1 cellular context compared by ENCODE assay signal in genomic region chr5:139637438-139638089, GRCh38.
A peak's percentile ranks its signal among the peaks of the same experiment; 100 is the strongest.
TF ChIP-seq lines count a peak whose summit lies in the region.

No MANE protein-coding gene starts in this region.

TF ChIP-seq in K562, 482 proteins besides CTCF, POLR2A, EP300 and RAD21 (continued from another document and continues in another):
- TF ChIP-seq RBM34 (IDR thresholded peaks at IDR 0.05; ENCODE audit: borderline replicate concordance, insufficient read depth, low read length) (no peak), NCOA4 (IDR thresholded peaks at IDR 0.05; ENCODE audit: partially characterized antibody) (no peak), POLR2AphosphoS2 (IDR thresholded peaks at IDR 0.05; ENCODE audit: low read length) (no peak; the same call in 1 of the 2 replicates), SFPQ (IDR thresholded peaks at IDR 0.05; ENCODE audit: low read depth, low read length) (no peak), L3MBTL2 (IDR thresholded peaks at IDR 0.05) (peak; percentile 83), RBM15 (IDR thresholded peaks at IDR 0.05; ENCODE audit: insufficient read depth, low read length) (no peak), FOXK2 (conservative IDR thresholded peaks at IDR 0.05 in 1 of 2, IDR thresholded peaks at IDR 0.05 in 1 of 2; ENCODE audit: low read depth in 2 of 2) (peak; percentile 53 to 74; a peak in 3 of 4 replicates), ZNF280A (IDR thresholded peaks at IDR 0.05; ENCODE audit: low read depth, partially characterized antibody) (no peak), ZNF224 (CRISPR knock-in tag; IDR thresholded peaks at IDR 0.05) (no peak), ARID3A (IDR thresholded peaks at IDR 0.05; ENCODE audit: borderline replicate concordance, low read depth, low read length) (no peak), NFXL1 (CRISPR knock-in tag; IDR thresholded peaks at IDR 0.05) (no peak), NCOA1 (IDR thresholded peaks at IDR 0.05; ENCODE audit: low read depth) (peak; percentile 77), SRSF3 (IDR thresholded peaks at IDR 0.05; ENCODE audit: insufficient read depth, low read length) (no peak), TFE3 (CRISPR knock-in tag; IDR thresholded peaks at IDR 0.05) (no peak), MLLT1 (IDR thresholded peaks at IDR 0.05) (peak; percentile 49 to 72; a peak in 2 of 4 replicates), ZNF668 (CRISPR knock-in tag; IDR thresholded peaks at IDR 0.05) (no peak), CCAR2 (IDR thresholded peaks at IDR 0.05; ENCODE audit: low read depth, low read length) (no peak), ZNF586 (CRISPR knock-in tag; conservative IDR thresholded peaks at IDR 0.05) (no peak), ZC3H11A (IDR thresholded peaks at IDR 0.05; ENCODE audit: low read depth, low read length) (no peak), PHF21A (IDR thresholded peaks at IDR 0.05; ENCODE audit: borderline replicate concordance, low read depth) (0 out of 2 replicates have a peak, but pooled peaks have one; percentile 56), STAT5A (IDR thresholded peaks at IDR 0.05; ENCODE audit: borderline replicate concordance, low read length) (0 out of 2 replicates have a peak, but pooled peaks have one; percentile 58), TRIM25 (IDR thresholded peaks at IDR 0.05; ENCODE audit: borderline replicate concordance) (no peak), EGR1 (conservative IDR thresholded peaks at IDR 0.05) (peak; percentile 77), MLX (CRISPR knock-in tag; conservative IDR thresholded peaks at IDR 0.05) (0 out of 4 replicates have a peak, but pooled peaks of 1 of the 2 experiments have one; percentile 47), XRCC5 (IDR thresholded peaks at IDR 0.05; ENCODE audit: low read depth, low read length) (peak; percentile 38), GTF2A2 (tag; IDR thresholded peaks at IDR 0.05) (no peak), MCM5 (IDR thresholded peaks at IDR 0.05; ENCODE audit: low read depth) (no peak), TCF7L2 (IDR thresholded peaks at IDR 0.05; ENCODE audit: low read depth, low read length) (no peak), ZZZ3 (IDR thresholded peaks at IDR 0.05) (no peak), TCFL5 (CRISPR knock-in tag; conservative IDR thresholded peaks at IDR 0.05) (no peak), CREB1 (IDR thresholded peaks at IDR 0.05) (no peak; the same call in 1 of the 2 replicates), CREB1 (CRISPR knock-in tag; IDR thresholded peaks at IDR 0.05) (peak; percentile 76), ZNF77 (CRISPR knock-in tag; IDR thresholded peaks at IDR 0.05) (no peak), SMARCE1 (IDR thresholded peaks at IDR 0.05) (peak; percentile 86), COPS2 (conservative IDR thresholded peaks at IDR 0.05) (no peak), MAZ (CRISPR knock-in tag; conservative IDR thresholded peaks at IDR 0.05 in 1 of 2, IDR thresholded peaks at IDR 0.05 in 1 of 2) (peak; percentile 99), ELF4 (CRISPR knock-in tag; IDR thresholded peaks at IDR 0.05) (no peak), ZNF644 (tag; IDR thresholded peaks at IDR 0.05; ENCODE audit: low read depth) (peak; percentile 35; the same call in 1 of the 2 replicates)
- TF ChIP-seq, protein P1, sequence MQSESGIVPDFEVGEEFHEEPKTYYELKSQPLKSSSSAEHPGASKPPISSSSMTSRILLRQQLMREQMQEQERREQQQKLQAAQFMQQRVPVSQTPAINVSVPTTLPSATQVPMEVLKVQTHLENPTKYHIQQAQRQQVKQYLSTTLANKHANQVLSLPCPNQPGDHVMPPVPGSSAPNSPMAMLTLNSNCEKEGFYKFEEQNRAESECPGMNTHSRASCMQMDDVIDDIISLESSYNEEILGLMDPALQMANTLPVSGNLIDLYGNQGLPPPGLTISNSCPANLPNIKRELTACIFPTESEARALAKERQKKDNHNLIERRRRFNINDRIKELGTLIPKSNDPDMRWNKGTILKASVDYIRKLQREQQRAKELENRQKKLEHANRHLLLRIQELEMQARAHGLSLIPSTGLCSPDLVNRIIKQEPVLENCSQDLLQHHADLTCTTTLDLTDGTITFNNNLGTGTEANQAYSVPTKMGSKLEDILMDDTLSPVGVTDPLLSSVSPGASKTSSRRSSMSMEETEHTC (IDR thresholded peaks at IDR 0.05) = peak; percentile 11; the same call in 1 of the 2 replicates
- TF ChIP-seq, protein P2, sequence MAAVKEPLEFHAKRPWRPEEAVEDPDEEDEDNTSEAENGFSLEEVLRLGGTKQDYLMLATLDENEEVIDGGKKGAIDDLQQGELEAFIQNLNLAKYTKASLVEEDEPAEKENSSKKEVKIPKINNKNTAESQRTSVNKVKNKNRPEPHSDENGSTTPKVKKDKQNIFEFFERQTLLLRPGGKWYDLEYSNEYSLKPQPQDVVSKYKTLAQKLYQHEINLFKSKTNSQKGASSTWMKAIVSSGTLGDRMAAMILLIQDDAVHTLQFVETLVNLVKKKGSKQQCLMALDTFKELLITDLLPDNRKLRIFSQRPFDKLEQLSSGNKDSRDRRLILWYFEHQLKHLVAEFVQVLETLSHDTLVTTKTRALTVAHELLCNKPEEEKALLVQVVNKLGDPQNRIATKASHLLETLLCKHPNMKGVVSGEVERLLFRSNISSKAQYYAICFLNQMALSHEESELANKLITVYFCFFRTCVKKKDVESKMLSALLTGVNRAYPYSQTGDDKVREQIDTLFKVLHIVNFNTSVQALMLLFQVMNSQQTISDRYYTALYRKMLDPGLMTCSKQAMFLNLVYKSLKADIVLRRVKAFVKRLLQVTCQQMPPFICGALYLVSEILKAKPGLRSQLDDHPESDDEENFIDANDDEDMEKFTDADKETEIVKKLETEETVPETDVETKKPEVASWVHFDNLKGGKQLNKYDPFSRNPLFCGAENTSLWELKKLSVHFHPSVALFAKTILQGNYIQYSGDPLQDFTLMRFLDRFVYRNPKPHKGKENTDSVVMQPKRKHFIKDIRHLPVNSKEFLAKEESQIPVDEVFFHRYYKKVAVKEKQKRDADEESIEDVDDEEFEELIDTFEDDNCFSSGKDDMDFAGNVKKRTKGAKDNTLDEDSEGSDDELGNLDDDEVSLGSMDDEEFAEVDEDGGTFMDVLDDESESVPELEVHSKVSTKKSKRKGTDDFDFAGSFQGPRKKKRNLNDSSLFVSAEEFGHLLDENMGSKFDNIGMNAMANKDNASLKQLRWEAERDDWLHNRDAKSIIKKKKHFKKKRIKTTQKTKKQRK (IDR thresholded peaks at IDR 0.05; ENCODE audit: borderline replicate concordance, low read depth, low read length) = no peak
- TF ChIP-seq, protein P3, sequence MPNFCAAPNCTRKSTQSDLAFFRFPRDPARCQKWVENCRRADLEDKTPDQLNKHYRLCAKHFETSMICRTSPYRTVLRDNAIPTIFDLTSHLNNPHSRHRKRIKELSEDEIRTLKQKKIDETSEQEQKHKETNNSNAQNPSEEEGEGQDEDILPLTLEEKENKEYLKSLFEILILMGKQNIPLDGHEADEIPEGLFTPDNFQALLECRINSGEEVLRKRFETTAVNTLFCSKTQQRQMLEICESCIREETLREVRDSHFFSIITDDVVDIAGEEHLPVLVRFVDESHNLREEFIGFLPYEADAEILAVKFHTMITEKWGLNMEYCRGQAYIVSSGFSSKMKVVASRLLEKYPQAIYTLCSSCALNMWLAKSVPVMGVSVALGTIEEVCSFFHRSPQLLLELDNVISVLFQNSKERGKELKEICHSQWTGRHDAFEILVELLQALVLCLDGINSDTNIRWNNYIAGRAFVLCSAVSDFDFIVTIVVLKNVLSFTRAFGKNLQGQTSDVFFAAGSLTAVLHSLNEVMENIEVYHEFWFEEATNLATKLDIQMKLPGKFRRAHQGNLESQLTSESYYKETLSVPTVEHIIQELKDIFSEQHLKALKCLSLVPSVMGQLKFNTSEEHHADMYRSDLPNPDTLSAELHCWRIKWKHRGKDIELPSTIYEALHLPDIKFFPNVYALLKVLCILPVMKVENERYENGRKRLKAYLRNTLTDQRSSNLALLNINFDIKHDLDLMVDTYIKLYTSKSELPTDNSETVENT (CRISPR knock-in tag; IDR thresholded peaks at IDR 0.05) = peak; percentile 31; the same call in 1 of the 2 replicates
- TF ChIP-seq, protein P4, sequence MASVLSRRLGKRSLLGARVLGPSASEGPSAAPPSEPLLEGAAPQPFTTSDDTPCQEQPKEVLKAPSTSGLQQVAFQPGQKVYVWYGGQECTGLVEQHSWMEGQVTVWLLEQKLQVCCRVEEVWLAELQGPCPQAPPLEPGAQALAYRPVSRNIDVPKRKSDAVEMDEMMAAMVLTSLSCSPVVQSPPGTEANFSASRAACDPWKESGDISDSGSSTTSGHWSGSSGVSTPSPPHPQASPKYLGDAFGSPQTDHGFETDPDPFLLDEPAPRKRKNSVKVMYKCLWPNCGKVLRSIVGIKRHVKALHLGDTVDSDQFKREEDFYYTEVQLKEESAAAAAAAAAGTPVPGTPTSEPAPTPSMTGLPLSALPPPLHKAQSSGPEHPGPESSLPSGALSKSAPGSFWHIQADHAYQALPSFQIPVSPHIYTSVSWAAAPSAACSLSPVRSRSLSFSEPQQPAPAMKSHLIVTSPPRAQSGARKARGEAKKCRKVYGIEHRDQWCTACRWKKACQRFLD (CRISPR knock-in tag; IDR thresholded peaks at IDR 0.05) = peak; percentile 73; the same call in 1 of the 2 replicates
